Comparison of ENCODE assay signal across 8 cellular contexts in the genomic region with DNA sequence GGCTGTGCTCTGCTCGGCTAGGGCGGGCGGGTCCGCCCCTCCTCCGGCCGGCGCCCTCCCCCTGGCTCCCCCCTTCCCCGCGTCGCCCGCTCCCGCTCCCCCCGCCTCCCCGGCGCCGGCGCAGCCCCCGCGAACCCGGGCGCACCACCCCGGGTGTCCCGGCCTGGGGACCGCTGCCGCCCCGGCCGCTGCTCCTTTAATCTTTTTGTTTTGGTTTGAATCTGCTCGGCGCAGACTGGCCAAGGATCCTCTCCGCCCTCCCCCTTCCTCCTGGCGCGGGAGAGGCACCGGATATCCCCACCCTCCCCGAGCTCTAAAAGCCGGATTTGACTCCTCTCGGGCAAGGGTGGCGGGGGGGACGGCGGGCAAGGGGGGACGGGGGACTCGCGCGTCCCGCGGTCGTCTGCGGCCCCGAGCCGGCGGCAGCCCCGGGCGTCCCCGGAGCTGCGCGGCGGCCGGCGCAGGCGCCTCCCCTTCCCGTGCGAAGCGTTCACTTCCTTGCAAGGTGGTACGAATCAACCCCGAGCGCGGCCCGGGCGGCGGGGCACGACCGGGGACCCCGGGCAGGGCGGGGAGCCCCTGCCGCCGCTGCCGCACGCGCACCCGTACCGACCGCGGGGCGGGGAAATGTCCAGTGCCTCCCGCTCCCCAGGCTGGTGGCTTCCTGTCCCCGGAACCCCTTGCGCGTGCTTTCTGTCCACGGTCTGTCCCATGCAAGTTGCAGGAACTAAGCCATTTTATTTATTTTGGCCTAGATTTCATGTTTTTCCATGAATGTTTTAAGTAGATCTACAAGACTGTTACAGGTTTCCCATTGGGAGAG. TPM values are rescaled to one million over a fixed set of nuclear protein-coding genes. Genes with fewer than 3 reads are reported as not detected.
DNase-seq lines count a peak whose midpoint lies in the region; ATAC-seq lines count a peak whose summit lies in the region.

A gene with protein sequence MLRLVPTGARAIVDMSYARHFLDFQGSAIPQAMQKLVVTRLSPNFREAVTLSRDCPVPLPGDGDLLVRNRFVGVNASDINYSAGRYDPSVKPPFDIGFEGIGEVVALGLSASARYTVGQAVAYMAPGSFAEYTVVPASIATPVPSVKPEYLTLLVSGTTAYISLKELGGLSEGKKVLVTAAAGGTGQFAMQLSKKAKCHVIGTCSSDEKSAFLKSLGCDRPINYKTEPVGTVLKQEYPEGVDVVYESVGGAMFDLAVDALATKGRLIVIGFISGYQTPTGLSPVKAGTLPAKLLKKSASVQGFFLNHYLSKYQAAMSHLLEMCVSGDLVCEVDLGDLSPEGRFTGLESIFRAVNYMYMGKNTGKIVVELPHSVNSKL (minus strand): TSS at position 11 of the 823 bp plus-strand sequence. CDS start 81 bp downstream, outside the sequence.

- DNase-seq in AG08396 (ENCODE audit: low spot score) (peak; percentile 86), NCI-H460 (ENCODE audit: extremely low read depth, low read depth) (peak; percentile 76), cerebellar cortex (ENCODE audit: low spot score) (peak; percentile 74), islet precursor cell (peak; percentile 89)
- peak; percentile 72 for DNase-seq in activated CD4-positive, CD25-positive, alpha-beta regulatory T cell treated with anti-CD3 and anti-CD28 coated beads, Interleukin-2, amount 50 U/mL, for 72 hours
- DNase-seq in stimulated activated CD4-positive, alpha-beta T cell treated with anti-CD3 and anti-CD28 coated beads, Interleukin-12 subunit alpha, Interleukin-12 subunit beta, amount 100 ng/mL, for 48 hours (ENCODE audit: low read depth in 2 of 3, low spot score in 1 of 3), result peak; percentile 65 to 73 (median 70)

- ATAC-seq in GM19025 (IDR thresholded peaks at IDR 0.05; ENCODE audit: low read depth, unreplicated experiment) (peak; percentile 48), HG03175 (IDR thresholded peaks at IDR 0.05; ENCODE audit: unreplicated experiment) (peak; percentile 46)

RNA-seq across cellular contexts. Expression of the gene that starts here (rescaled TPM):
- total RNA-seq in NCI-H460 (2014; rRNA removed; shearing (Covaris generic)), result 11.0 and 17.9 TPM in 2 replicates
- polyA plus RNA-seq in NCI-H460 (2014; cell fraction: nucleus; rRNA removed), result 10.6 and 16.1 TPM in 2 replicates

Comparison
In these comparisons a context has a peak if more than half of its experiments do, and no peak if none do; other contexts are left out.
1. Peak in every context shown above with its lines: DNase-seq and ATAC-seq.